ENCODE assay signal across 8 cellular contexts in the genomic region with DNA sequence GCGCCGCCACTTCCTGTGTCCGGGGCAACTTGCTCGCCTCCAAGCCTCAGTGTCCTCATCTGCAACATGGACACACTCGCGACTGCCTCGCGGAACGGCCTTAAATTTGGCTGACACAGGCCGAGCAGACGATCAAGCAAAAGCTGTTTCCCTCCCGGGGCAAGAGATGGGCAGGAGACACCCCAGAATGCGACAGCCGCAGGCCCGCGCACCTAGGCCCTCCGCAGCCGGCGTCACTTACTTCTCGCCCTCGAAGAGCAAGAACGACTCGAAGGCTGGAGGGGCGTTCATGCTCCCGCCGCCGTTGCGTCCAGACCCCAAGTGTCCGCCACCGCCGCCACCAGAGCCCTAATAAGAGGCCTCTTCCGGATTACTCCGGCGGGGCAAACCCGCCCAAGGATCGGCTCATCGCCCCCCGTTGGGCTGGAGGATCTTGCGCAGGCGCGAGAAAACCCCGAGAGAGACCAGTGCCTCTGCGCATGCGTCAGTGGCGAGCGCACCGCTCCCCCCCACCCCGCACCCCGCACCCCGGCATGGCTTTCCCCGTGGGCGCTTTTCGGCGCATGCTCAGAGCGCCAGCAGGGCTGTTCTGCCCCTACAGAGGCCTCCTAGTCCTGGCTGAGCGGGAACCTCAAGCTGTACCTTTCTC. TPM values are rescaled to one million over a fixed set of nuclear protein-coding genes. Genes with fewer than 3 reads are reported as not detected.
DNase-seq lines count a peak whose midpoint lies in the region; ATAC-seq and TF ChIP-seq lines count a peak whose summit lies in the region.
"Not testable (repeated sequence)": the region's sequence is repeated elsewhere in the genome, so short reads cannot be mapped to it uniquely, and the experiment has no call there.

Gene POLR2J2, minus strand, starts transcription at position 353 of the 649 bp plus-strand sequence. Its CDS starts 62 bp downstream, at position 291.

- H2BK120ac ChIP-seq in IMR-90 (ENCODE audit: low read depth, low read length), result not testable (repeated sequence)

- not testable (repeated sequence) for H3K27me3 ChIP-seq in DND-41 (ENCODE audit: insufficient read depth, low read length, poor library complexity); IMR-90 (ENCODE audit: control insufficient read depth, insufficient read depth, low read length); stomach

- not testable (repeated sequence) for H3K36me3 ChIP-seq in DND-41 (ENCODE audit: insufficient read depth, low read length); IMR-90 (ENCODE audit: control insufficient read depth, insufficient read depth, low read length); stomach

- H3K4me3 Mint-ChIP-seq in activated CD8-positive, alpha-beta T cell treated with anti-CD3 and anti-CD28 coated beads for 36 hours, result peak within 1 kb of the TSS; percentile 74

- H3K4me1 ChIP-seq in DND-41 (ENCODE audit: insufficient read depth, low read length); IMR-90 (ENCODE audit: control insufficient read depth, insufficient read depth, low read length); stomach: not testable (repeated sequence)

- not testable (repeated sequence) for H2BK5ac ChIP-seq in IMR-90 (ENCODE audit: low read depth, low read length, poor library complexity, severe bottlenecking)

- not testable (repeated sequence) for TF ChIP-seq EP300 in stomach (IDR thresholded peaks at IDR 0.05)

- H3K9me3 ChIP-seq in DND-41 (ENCODE audit: insufficient read depth, low read length, severe bottlenecking); IMR-90 (ENCODE audit: control insufficient read depth, insufficient read depth, low read length); stomach: not testable (repeated sequence)

- H4K20me1 ChIP-seq in DND-41 (ENCODE audit: insufficient read depth, low read length); IMR-90 (ENCODE audit: insufficient read depth, low read length): not testable (repeated sequence)

- not testable (repeated sequence) for H2BK15ac ChIP-seq in IMR-90 (ENCODE audit: low read depth, low read length)

- not testable (repeated sequence) for H4K8ac ChIP-seq in IMR-90 (ENCODE audit: low read depth in 2 of 2, low read length in 2 of 2)

- not testable (repeated sequence) for H3K9ac ChIP-seq in DND-41 (ENCODE audit: low read depth, low read length); IMR-90 (ENCODE audit: low read depth, low read length)

- H3K14ac ChIP-seq in IMR-90 (replicated peaks; ENCODE audit: low read depth, low read length), result not testable (repeated sequence)

- not testable (repeated sequence) for H3K4me2 ChIP-seq in DND-41 (ENCODE audit: insufficient read depth, low read length); IMR-90 (ENCODE audit: low read depth, low read length)

- dilution Hi-C loops in IMR-90 (cut with HindIII; ENCODE audit: low sequenced_read_pairs, unreplicated experiment), result not testable (repeated sequence)

- H3K36me3 Mint-ChIP-seq in activated CD8-positive, alpha-beta T cell treated with anti-CD3 and anti-CD28 coated beads for 36 hours (ENCODE audit: low read depth), result not testable (repeated sequence)

- H3K4me1 Mint-ChIP-seq in activated CD8-positive, alpha-beta T cell treated with anti-CD3 and anti-CD28 coated beads for 36 hours (ENCODE audit: low read depth), result not testable (repeated sequence)

- not testable (repeated sequence) for H2AFZ ChIP-seq in DND-41 (ENCODE audit: low read depth, low read length); IMR-90 (replicated peaks; ENCODE audit: low read length, poor library complexity)

- not testable (repeated sequence) for H2AK5ac ChIP-seq in IMR-90 (ENCODE audit: low read depth, low read length)

- TF ChIP-seq CTCF in DND-41 (IDR thresholded peaks at IDR 0.05; ENCODE audit: borderline replicate concordance, extremely low read depth, low read length, poor library complexity, severe bottlenecking); IMR-90 (conservative IDR thresholded peaks at IDR 0.05; ENCODE audit: low read depth, low read length); activated CD8-positive, alpha-beta T cell treated with anti-CD3 and anti-CD28 coated beads for 36 hours (IDR thresholded peaks at IDR 0.05); stomach (IDR thresholded peaks at IDR 0.05): not testable (repeated sequence)

- not testable (repeated sequence) for H3K56ac ChIP-seq in IMR-90 (ENCODE audit: extremely low read depth, insufficient read depth, low read length)

- POLR2A ChIA-PET in IMR-90 (lab: Charles Lee; ENCODE audit: unreplicated experiment); activated CD8-positive, alpha-beta T cell treated with anti-CD3 and anti-CD28 coated beads for 36 hours (lab: Charles Lee): not testable (repeated sequence)

- H3K27me3 Mint-ChIP-seq in activated CD8-positive, alpha-beta T cell treated with anti-CD3 and anti-CD28 coated beads for 36 hours, result not testable (repeated sequence)

- not testable (repeated sequence) for H3K9me3 Mint-ChIP-seq in activated CD8-positive, alpha-beta T cell treated with anti-CD3 and anti-CD28 coated beads for 36 hours

- peak within 1 kb of the TSS; percentile 42 for H3K27ac Mint-ChIP-seq in activated CD8-positive, alpha-beta T cell treated with anti-CD3 and anti-CD28 coated beads for 36 hours

- H3K23ac ChIP-seq in IMR-90 (ENCODE audit: low read depth, low read length), result not testable (repeated sequence)

- CTCF ChIA-PET in IMR-90 (lab: Yijun Ruan, JAX); activated CD8-positive, alpha-beta T cell treated with anti-CD3 and anti-CD28 coated beads for 36 hours (lab: Charles Lee): not testable (repeated sequence)

- not testable (repeated sequence) for H3K79me2 ChIP-seq in DND-41 (ENCODE audit: insufficient read depth, low read length)

- H3K4ac ChIP-seq in IMR-90 (ENCODE audit: low read depth, low read length), result not testable (repeated sequence)

- peak; percentile 84 for ATAC-seq in DND-41 (ENCODE audit: insufficient read depth, low read depth)
- ATAC-seq in GM19372 (IDR thresholded peaks at IDR 0.05; ENCODE audit: low read depth, unreplicated experiment), result peak; percentile 83
- peak; percentile 83 for ATAC-seq in HG02884 (IDR thresholded peaks at IDR 0.05; ENCODE audit: unreplicated experiment)
- peak; percentile 74 for ATAC-seq in IMR-90 (ENCODE audit: low read depth)
- ATAC-seq in activated CD8-positive, alpha-beta T cell treated with anti-CD3 and anti-CD28 coated beads for 36 hours, result peak; percentile 79

- not testable (repeated sequence) for H3K9me1 ChIP-seq in IMR-90 (ENCODE audit: insufficient read depth, low read length)

- WGBS in IMR-90 (ENCODE audit: extremely low coverage in 2 of 2, insufficient read length in 1 of 2), 2 experiments, result no CpG with 5 or more reads among the region's 56 CpGs
- WGBS in stomach, 5 donors, result 0 to 1% (median 0%) methylated on average over 6 to 29 of the region's 56 CpGs; no CpG with 5 or more reads in 2 of the 5 donors

- intact Hi-C loops in IMR-90 (cut with micrococcal nuclease); activated CD8-positive, alpha-beta T cell treated with anti-CD3 and anti-CD28 coated beads for 36 hours (cut with micrococcal nuclease); stomach (cut with DNase I; ENCODE audit: low total_unique reads): not testable (repeated sequence)

- H2BK20ac ChIP-seq in IMR-90 (ENCODE audit: low read depth, low read length), result not testable (repeated sequence)

- H3K27ac ChIP-seq in DND-41 (ENCODE audit: low read length); IMR-90 (ENCODE audit: insufficient read depth, low read length): not testable (repeated sequence)
- peak within 1 kb of the TSS in 3 of 5 donors; percentile 32 to 74 (median 46) for H3K27ac ChIP-seq in stomach

- in situ Hi-C loops in IMR-90 (cut with MboI; ENCODE audit: low sequenced_read_pairs), result not testable (repeated sequence)

- not testable (repeated sequence) for TF ChIP-seq POLR2A in IMR-90 (IDR thresholded peaks at IDR 0.05; ENCODE audit: low read depth, low read length); stomach (IDR thresholded peaks at IDR 0.05)

- not testable (repeated sequence) for H3K4me3 ChIP-seq in DND-41 (ENCODE audit: low read depth in 1 of 2, low read length in 2 of 2); IMR-90 (ENCODE audit: insufficient read depth, low read depth, low read length)
- peak within 1 kb of the TSS; percentile 37 to 43 (median 42) for H3K4me3 ChIP-seq in stomach

- not testable (repeated sequence) for H2AK9ac ChIP-seq in IMR-90 (replicated peaks; ENCODE audit: low read depth, low read length, poor library complexity)

- not testable (repeated sequence) for H3K18ac ChIP-seq in IMR-90 (ENCODE audit: low read depth, low read length)

- not testable (repeated sequence) for DNase-seq in DND-41, IMR-90
- DNase-seq in activated CD8-positive, alpha-beta T cell treated with anti-CD3 and anti-CD28 coated beads for 36 hours, result peak; percentile 85
- peak; percentile 17 for DNase-seq in epidermal melanocyte (ENCODE audit: insufficient read length, low spot score)
- DNase-seq in lung microvascular endothelial cell (ENCODE audit: low read depth in 2 of 2), result peak; percentile 69 to 89
- DNase-seq in stomach, result peak; percentile 82

- TF ChIP-seq RAD21 in IMR-90 (IDR thresholded peaks at IDR 0.05; ENCODE audit: low read length), result not testable (repeated sequence)

- not testable (repeated sequence) for H3K79me1 ChIP-seq in IMR-90 (ENCODE audit: low read depth in 1 of 2, low read length in 2 of 2)

- not testable (repeated sequence) for BruUV-seq in IMR-90 (replicated peaks; lab: Mats Ljungman, UMichigan)

- H4K91ac ChIP-seq in IMR-90 (ENCODE audit: insufficient read depth, low read depth, low read length), result not testable (repeated sequence)

- H4K5ac ChIP-seq in IMR-90 (ENCODE audit: low read depth, low read length), result not testable (repeated sequence)

RNA-seq across cellular contexts. Expression of gene POLR2J2, which starts in this region (rescaled TPM):
- total RNA-seq in IMR-90 (2012; rRNA removed), result 0.83 and 1.3 TPM in 2 replicates
- polyA plus RNA-seq in IMR-90 (2012; rRNA removed), result 1.3 and 1.6 TPM in 2 replicates
- polyA plus RNA-seq in IMR-90 (2012; cell fraction: cytosol; rRNA removed), result 0.10 and 0.12 TPM in 2 replicates
- 2.8 and 8.3 TPM in 2 replicates for polyA plus RNA-seq in IMR-90 (2012; cell fraction: nucleus; rRNA removed; ENCODE audit: low replicate concordance)
- 10 to 100 TPM; 13.2 to 13.8 TPM for total RNA-seq in activated CD8-positive, alpha-beta T cell treated with anti-CD3 and anti-CD28 coated beads for 36 hours
- total RNA-seq in lung microvascular endothelial cell, result 0.65 and 2.4 TPM in 2 replicates
- total RNA-seq in stomach, result 10 to 100 TPM in 2 of 5 donors, 1 to 10 TPM in 2, not detected in 1; 1.3 to 17.4 (median 12.1) TPM
- polyA plus RNA-seq in stomach, result 1 to 10 TPM in 2 of 3 donors, under 1 TPM in 1; 0.46 to 1.8 (median 1.4) TPM
